In the genomic region with DNA sequence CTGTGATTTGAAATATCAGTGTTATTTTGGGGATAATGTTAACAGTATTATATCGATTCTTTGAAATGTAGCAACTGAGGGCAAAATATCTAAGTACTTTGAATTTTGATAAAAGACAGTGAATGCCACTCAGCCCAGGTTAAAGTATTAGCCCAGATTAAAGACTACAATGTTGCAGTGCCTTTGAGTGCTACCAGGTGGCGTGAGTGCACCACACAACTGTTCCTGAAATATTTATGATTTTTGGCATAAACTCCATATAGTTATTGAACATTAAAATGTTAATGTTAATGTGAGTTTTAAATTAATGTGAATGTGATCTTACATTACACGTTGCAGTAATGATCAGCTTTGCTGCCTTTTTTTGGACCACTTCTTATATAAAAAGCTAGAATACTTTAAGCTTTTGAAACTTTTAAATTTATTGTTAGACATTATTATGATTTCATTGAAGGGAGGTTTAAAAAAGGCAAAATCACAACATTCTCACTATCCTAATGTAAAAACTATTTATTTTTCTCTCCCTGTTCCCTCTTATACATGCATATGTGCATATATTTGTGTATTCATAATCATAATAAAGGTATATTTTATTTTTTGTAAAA, we compare ENCODE assay signal across 8 cellular contexts. TPM values are rescaled to one million over a fixed set of nuclear protein-coding genes. Genes with fewer than 3 reads are reported as not detected.
DNase-seq lines count a peak whose midpoint lies in the region; ATAC-seq and TF ChIP-seq lines count a peak whose summit lies in the region.

No MANE protein-coding gene starts in this region.

- no peak overlapping the region for H3K4me3 Mint-ChIP-seq in T-helper 17 cell
- no peak overlapping the region for H3K4me3 Mint-ChIP-seq in naive thymus-derived CD4-positive, alpha-beta T cell

- no peaks in the 10 kb centered on the region for H3K27me3 Mint-ChIP-seq in T-helper 17 cell
- no peaks in the 10 kb centered on the region for H3K27me3 Mint-ChIP-seq in naive thymus-derived CD4-positive, alpha-beta T cell

- H3K4me1 ChIP-seq in Karpas-422 (ENCODE audit: low read length), result no peaks in the 10 kb centered on the region
- no peaks in the 10 kb centered on the region for H3K4me1 ChIP-seq in naive thymus-derived CD4-positive, alpha-beta T cell (ENCODE audit: control insufficient read depth in 2 of 2, insufficient read depth in 2 of 2, low read length in 2 of 2)

- POLR2A ChIA-PET in naive thymus-derived CD4-positive, alpha-beta T cell (lab: Charles Lee), result interaction anchor here (0.6 kb wide), 1 partner anchor 107 kb away, joined by 3 read pairs; no protein-coding TSS in a partner anchor

- no peaks in the 10 kb centered on the region for H3K9me3 Mint-ChIP-seq in naive thymus-derived CD4-positive, alpha-beta T cell

- no peak overlapping the region for H2AFZ ChIP-seq in Karpas-422 (ENCODE audit: low read length)

- H4K20me1 ChIP-seq in Karpas-422 (ENCODE audit: insufficient read depth, low read depth, low read length), result no peaks in the 10 kb centered on the region

- H3K4me1 Mint-ChIP-seq in T-helper 17 cell, result peaks cover 3% of the 10 kb centered on the region
- H3K4me1 Mint-ChIP-seq in naive thymus-derived CD4-positive, alpha-beta T cell, result peaks cover 0 to 3% (median 0%) of the 10 kb centered on the region in 7 donors

- H3K9ac ChIP-seq in Karpas-422 (ENCODE audit: low read length), result no peak overlapping the region

- no peaks in the 10 kb centered on the region for H3K27me3 ChIP-seq in Karpas-422 (ENCODE audit: low read length)
- no peaks in the 10 kb centered on the region for H3K27me3 ChIP-seq in dorsolateral prefrontal cortex
- no peaks in the 10 kb centered on the region for H3K27me3 ChIP-seq in naive thymus-derived CD4-positive, alpha-beta T cell (ENCODE audit: control insufficient read depth in 2 of 2, insufficient read depth in 2 of 2, low read length in 2 of 2)

- ATAC-seq in GM19023 (IDR thresholded peaks at IDR 0.05; ENCODE audit: unreplicated experiment) (peak; percentile 62), T-helper 17 cell (peak; percentile 70), GM21786 (IDR thresholded peaks at IDR 0.05; ENCODE audit: unreplicated experiment) (no peak)
- peak; percentile 73 for ATAC-seq in naive thymus-derived CD4-positive, alpha-beta T cell

- no peak overlapping the region for H3K27ac Mint-ChIP-seq in T-helper 17 cell
- no peak overlapping the region for H3K27ac Mint-ChIP-seq in naive thymus-derived CD4-positive, alpha-beta T cell

- no peak overlapping the region for H3K4me3 ChIP-seq in Karpas-422 (ENCODE audit: low read length)
- H3K4me3 ChIP-seq in dorsolateral prefrontal cortex, result no peak overlapping the region
- H3K4me3 ChIP-seq in naive thymus-derived CD4-positive, alpha-beta T cell (ENCODE audit: low read length), result no peak overlapping the region

- intact Hi-C loops in dorsolateral prefrontal cortex (cut with DNase I), result loop anchor here (2.0 to 5.0 kb wide), 3 partner anchors 49 to 89 kb away; partner anchors contain the start of genes KLHL42 (in 1 of the 2) and MANSC4 (in 1 of the 2)
- intact Hi-C loops in naive thymus-derived CD4-positive, alpha-beta T cell (cut with micrococcal nuclease), result loop anchor here (1.0 to 5.0 kb wide), 4 partner anchors 49 to 1139 kb away; partner anchors contain the start of genes KLHL42 (in 1 of the 2) and MANSC4 (in 1 of the 2)

- H3K36me3 Mint-ChIP-seq in T-helper 17 cell (ENCODE audit: low read depth), result peaks cover 8% of the 10 kb centered on the region
- peaks cover 0 to 40% (median 24%) of the 10 kb centered on the region in 5 donors for H3K36me3 Mint-ChIP-seq in naive thymus-derived CD4-positive, alpha-beta T cell

- no peak overlapping the region for H3K27ac ChIP-seq in Karpas-422 (ENCODE audit: low read length)
- no peak overlapping the region for H3K27ac ChIP-seq in dorsolateral prefrontal cortex
- H3K27ac ChIP-seq in naive thymus-derived CD4-positive, alpha-beta T cell (ENCODE audit: low read depth, low read length), result no peak overlapping the region

- H3K9me3 ChIP-seq in Karpas-422 (ENCODE audit: low read length), result no peaks in the 10 kb centered on the region
- no peaks in the 10 kb centered on the region for H3K9me3 ChIP-seq in T-helper 17 cell (ENCODE audit: control insufficient read depth, low read length, poor library complexity, severe bottlenecking)
- no peaks in the 10 kb centered on the region for H3K9me3 ChIP-seq in naive thymus-derived CD4-positive, alpha-beta T cell (ENCODE audit: control insufficient read depth in 2 of 3, low read length in 3 of 3)

- peaks cover 24% of the 10 kb centered on the region; the same call in 1 of the 2 replicates for H3K36me3 ChIP-seq in Karpas-422 (ENCODE audit: insufficient read depth, low read length)
- H3K36me3 ChIP-seq in naive thymus-derived CD4-positive, alpha-beta T cell (ENCODE audit: control insufficient read depth in 2 of 3, insufficient read depth in 3 of 3, low read length in 3 of 3), result peaks cover 0 to 53% (median 7%) of the 10 kb centered on the region in 3 experiments

- TF ChIP-seq CTCF in dorsolateral prefrontal cortex (IDR thresholded peaks at IDR 0.05 in 54 of 56, conservative IDR thresholded peaks at IDR 0.05 in 2 of 56; ENCODE audit: low read depth in 1 of 56, partially characterized antibody in 56 of 56), result peak; percentile 34 to 87 (median 75)

- no peak overlapping the region for H3K4me2 ChIP-seq in Karpas-422 (ENCODE audit: low read depth, low read length, poor library complexity, severe bottlenecking)

- DNase-seq in CD1c-positive myeloid dendritic cell (ENCODE audit: extremely low spot score), result peak; percentile 44
- DNase-seq in Karpas-422, result peak; percentile 74
- DNase-seq in T-helper 17 cell, result no peak
- peak in 2 of 10 donors; percentile 30 to 36 for DNase-seq in dorsolateral prefrontal cortex
- DNase-seq in naive thymus-derived CD4-positive, alpha-beta T cell, result peak in 6 of 9 donors; percentile 12 to 42 (median 28)
- DNase-seq in C1 segment of cervical spinal cord (lab: John Stamatoyannopoulos, UW), result no peak

- peaks cover 45% of the 10 kb centered on the region for H3K79me2 ChIP-seq in Karpas-422 (ENCODE audit: low read length)

- CTCF ChIA-PET in naive thymus-derived CD4-positive, alpha-beta T cell (lab: Charles Lee), result interaction anchor here (0.6 to 5.1 kb wide), 9 partner anchors 10 to 584 kb away, joined by 3 to 53 read pairs (median 4); no protein-coding TSS in a partner anchor

- H3K9me2 ChIP-seq in Karpas-422 (replicated peaks; ENCODE audit: insufficient read depth, low read length), result no peaks in the 10 kb centered on the region

RNA-seq across cellular contexts. Expression of gene MRPS35, which starts 22.5 kb away (rescaled TPM):
- total RNA-seq in Karpas-422 (2014; rRNA removed; shearing (Covaris generic); ENCODE audit: low replicate concordance), result 41.3 and 77.0 TPM in 2 replicates
- total RNA-seq in T-helper 17 cell (10 to 100 TPM; 17.2 to 24.8 TPM), dorsolateral prefrontal cortex (10 to 100 TPM; 35.5 to 83.3 (median 51.5) TPM)
- total RNA-seq in naive thymus-derived CD4-positive, alpha-beta T cell, result 10 to 100 TPM; 19.9 to 35.7 (median 23.5) TPM
- 10 to 100 TPM; 60.1 to 64.8 TPM for polyA plus RNA-seq in naive thymus-derived CD4-positive, alpha-beta T cell

RNA-seq across cellular contexts. Expression of gene REP15, which starts 36.9 kb away (rescaled TPM):
- total RNA-seq in Karpas-422 (2014; rRNA removed; shearing (Covaris generic); ENCODE audit: low replicate concordance), result not detected in 2 replicates
- total RNA-seq in T-helper 17 cell (not detected), dorsolateral prefrontal cortex (10 to 100 TPM in 1 of 120 experiments, 1 to 10 TPM in 115, under 1 TPM in 4; 0.46 to 10.1 (median 3.3) TPM)
- total RNA-seq in naive thymus-derived CD4-positive, alpha-beta T cell, result under 1 TPM in 1 of 5 experiments, not detected in 4; 0.85 TPM
- not detected for polyA plus RNA-seq in naive thymus-derived CD4-positive, alpha-beta T cell

RNA-seq across cellular contexts. Expression of gene KLHL42, which starts 46.9 kb away (rescaled TPM):
- total RNA-seq in Karpas-422 (2014; rRNA removed; shearing (Covaris generic); ENCODE audit: low replicate concordance), result 23.7 and 43.9 TPM in 2 replicates
- total RNA-seq in T-helper 17 cell (10 to 100 TPM; 15.3 to 17.3 TPM), dorsolateral prefrontal cortex (10 to 100 TPM; 40.7 to 73.4 (median 58.0) TPM)
- 10 to 100 TPM; 16.0 to 27.0 (median 18.4) TPM for total RNA-seq in naive thymus-derived CD4-positive, alpha-beta T cell
- polyA plus RNA-seq in naive thymus-derived CD4-positive, alpha-beta T cell, result 10 to 100 TPM in 1 of 2 donors, 1 to 10 TPM in 1; 9.6 to 11.4 TPM

RNA-seq across cellular contexts. Expression of gene MANSC4, which starts 46.9 kb away (rescaled TPM):
- total RNA-seq in Karpas-422 (2014; rRNA removed; shearing (Covaris generic); ENCODE audit: low replicate concordance), result not detected in 2 replicates
- total RNA-seq in T-helper 17 cell (not detected), dorsolateral prefrontal cortex (1 to 10 TPM in 2 of 120 experiments, under 1 TPM in 12, not detected in 106; 0.42 to 1.2 (median 0.61) TPM)
- total RNA-seq in naive thymus-derived CD4-positive, alpha-beta T cell, result under 1 TPM in 1 of 5 experiments, not detected in 4; 0.64 TPM
- polyA plus RNA-seq in naive thymus-derived CD4-positive, alpha-beta T cell, result not detected

Comparison
In these comparisons a context has a peak if more than half of its experiments do, and no peak if none do; other contexts are left out.
1. DNase-seq: peak in CD1c-positive myeloid dendritic cell (single experiment), Karpas-422 (single experiment) and naive thymus-derived CD4-positive, alpha-beta T cell (6 of 9); none in T-helper 17 cell (0 of 3) and C1 segment of cervical spinal cord (0 of 14).